Comparison of ENCODE assay signal across 13 cellular contexts in genomic region chr18:32875625-32876024, GRCh38.
DNase-seq lines count a peak whose midpoint lies in the region; ATAC-seq and TF ChIP-seq lines count a peak whose summit lies in the region.
"Had no signal": no experiment of that assay in that cellular context is flagged by ENCODE, and none has a peak within 500 bp of the region (broad histone marks: within the 10 kb centered on the region; RNA-seq: fewer than 3 reads in every experiment).

No MANE protein-coding gene starts in this region.

- POLR2A ChIA-PET in activated B cell treated with CpG ODN at 0.5 μM for 24 hours (lab: Charles Lee) (interaction anchor here (0.6 to 0.7 kb wide), 2 partner anchors 9 to 90 kb away, joined by 4 read pairs; no protein-coding TSS in a partner anchor), MCF 10A (lab: Yijun Ruan, JAX) (no interaction called here)

- H3K27me3 Mint-ChIP-seq in activated B cell treated with CpG ODN at 0.5 μM for 24 hours, result no peaks in the 10 kb centered on the region
- H3K27me3 Mint-ChIP-seq in naive B cell, result no peaks in the 10 kb centered on the region
- H3K27me3 Mint-ChIP-seq in MCF 10A (ENCODE audit: insufficient read depth, unreplicated experiment), result peaks cover 97% of the 10 kb centered on the region
- H3K27me3 Mint-ChIP-seq: CD4-positive, alpha-beta T cell had no signal

- intact Hi-C loops in activated B cell treated with CpG ODN at 0.5 μM for 24 hours (cut with micrococcal nuclease), result no loop called here
- intact Hi-C loops in MCF 10A (cut with micrococcal nuclease), result no loop called here

- peak; percentile 61 for ATAC-seq in activated B cell treated with CpG ODN at 0.5 μM for 24 hours (ENCODE audit: low read depth)
- ATAC-seq in naive B cell (ENCODE audit: low read depth in 2 of 2), result peak; percentile 51 to 65
- ATAC-seq: CD8-positive, alpha-beta T cell had no signal

- H3K36me3 Mint-ChIP-seq in activated B cell treated with CpG ODN at 0.5 μM for 24 hours (ENCODE audit: low read depth) (no peaks in the 10 kb centered on the region), naive B cell (peaks cover 0 to 9% of the 10 kb centered on the region in 2 donors), MCF 10A (ENCODE audit: insufficient read depth, unreplicated experiment) (no peaks in the 10 kb centered on the region)
- H3K36me3 Mint-ChIP-seq: CD8-positive, alpha-beta T cell had no signal

- TF ChIP-seq CTCF in activated B cell treated with CpG ODN at 0.5 μM for 24 hours (IDR thresholded peaks at IDR 0.05) (no peak), MCF 10A (IDR thresholded peaks at IDR 0.05; ENCODE audit: unreplicated experiment) (no peak)

- BruUV-seq in MCF 10A (replicated peaks; lab: Mats Ljungman, UMichigan), result no TSS peak

- H3K4me3 Mint-ChIP-seq in activated B cell treated with CpG ODN at 0.5 μM for 24 hours, result no peak overlapping the region
- no peak overlapping the region for H3K4me3 Mint-ChIP-seq in naive B cell
- H3K4me3 Mint-ChIP-seq in MCF 10A (ENCODE audit: unreplicated experiment), result no peak overlapping the region
- H3K4me3 Mint-ChIP-seq: CD4-positive, alpha-beta T cell; CD8-positive, alpha-beta T cell had no signal

- H3K27ac Mint-ChIP-seq in activated B cell treated with CpG ODN at 0.5 μM for 24 hours (no peak overlapping the region), naive B cell (peak overlapping the region in 3 of 6 donors; percentile 4 to 55 (median 45)), MCF 10A (ENCODE audit: low read depth, unreplicated experiment) (no peak overlapping the region)
- H3K27ac Mint-ChIP-seq: CD4-positive, alpha-beta T cell; CD8-positive, alpha-beta T cell had no signal

- H3K4me1 Mint-ChIP-seq in activated B cell treated with CpG ODN at 0.5 μM for 24 hours (peaks cover 79% of the 10 kb centered on the region), naive B cell (peaks cover 66 to 86% (median 84%) of the 10 kb centered on the region in 3 donors), MCF 10A (ENCODE audit: insufficient read depth, unreplicated experiment) (no peaks in the 10 kb centered on the region)

- CTCF ChIA-PET in activated B cell treated with CpG ODN at 0.5 μM for 24 hours (lab: Charles Lee) (no interaction called here), MCF 10A (lab: Yijun Ruan, JAX) (interaction anchor here (0.7 kb wide), 1 partner anchor 12 kb away, joined by 3 read pairs; no protein-coding TSS in a partner anchor)

- H3K9me3 Mint-ChIP-seq in activated B cell treated with CpG ODN at 0.5 μM for 24 hours, result peaks cover 6% of the 10 kb centered on the region
- H3K9me3 Mint-ChIP-seq in naive B cell, result peaks cover 0 to 11% (median 2%) of the 10 kb centered on the region in 7 donors
- peaks cover 7% of the 10 kb centered on the region for H3K9me3 Mint-ChIP-seq in MCF 10A (ENCODE audit: unreplicated experiment)

- DNase-seq in activated B cell treated with CpG ODN at 0.5 μM for 24 hours, result no peak
- DNase-seq in naive B cell, result no peak
- DNase-seq in cerebellar cortex (ENCODE audit: low spot score), result no peak
- no peak for DNase-seq in MCF 10A (ENCODE audit: unreplicated experiment)
- no peak for DNase-seq in amygdala (lab: John Stamatoyannopoulos, UW)
- DNase-seq: 8988T; ACHN; Caco-2; Calu3; CD4-positive, alpha-beta T cell; CD8-positive, alpha-beta T cell; DMS79 treated with DMSO at 0.1 percent for 48 hours; GF-D8 had no signal
